In genomic region chr22:33461698-33462434, GRCh38 we compare ENCODE assay signal across 24 cellular contexts.
"Had no signal": no experiment of that assay in that cellular context is flagged by ENCODE, and none has a peak within 500 bp of the region (broad histone marks: within the 10 kb centered on the region; RNA-seq: fewer than 3 reads in every experiment).

No MANE protein-coding gene starts in this region.

- H3K4me3 ChIP-seq: gastrocnemius medialis, heart right ventricle, left ventricle myocardium inferior, lower lobe of right lung, right atrium auricular region, spleen, tibial artery, upper lobe of left lung, uterus had no signal

- H3K4me1 ChIP-seq: lower lobe of right lung, spleen, uterus had no signal

- H3K27me3 ChIP-seq: gastrocnemius medialis, heart right ventricle, neutrophil, right atrium auricular region, spleen, tibial artery, upper lobe of left lung, uterus had no signal

- H3K9me3 ChIP-seq: gastrocnemius medialis, neutrophil, right atrium auricular region had no signal

- ATAC-seq: esophagus mucosa; gastrocnemius medialis; heart right ventricle; lower lobe of right lung; stimulated activated memory B cell treated with anti-CD40 and anti-IgM and Interleukin-4, amounts not matched to agents 10 μg/mL and 1 μg/mL and 100 μg/mL, for 72 hours had no signal

- DNase-seq: effector memory CD4-positive, alpha-beta T cell; gastrocnemius medialis; heart right ventricle; hypothalamus; left ventricle myocardium inferior; lower lobe of right lung; mesenchymal stem cell; midbrain; naive B cell; nephron progenitor cell; posterior cingulate gyrus; spleen; stimulated activated CD4-positive, alpha-beta T cell treated with anti-CD3 and anti-CD28 coated beads, Interleukin-15, amount 100 ng/mL, for 24 hours; stimulated activated CD4-positive, alpha-beta T cell treated with anti-CD3 and anti-CD28 coated beads, Interleukin-1b, Interleukin-23, amount 100 ng/mL, for 48 hours; stimulated activated CD4-positive, alpha-beta T cell treated with anti-CD3 and anti-CD28 coated beads, Interleukin-4, amount 100 ng/mL, for 24 hours; tibial artery; upper lobe of left lung; uterus had no signal

- H3K27ac ChIP-seq: gastrocnemius medialis, heart right ventricle, left ventricle myocardium inferior, lower lobe of right lung, neutrophil, right atrium auricular region, spleen, tibial artery, upper lobe of left lung, uterus had no signal

- H3K36me3 ChIP-seq: gastrocnemius medialis, heart right ventricle, left ventricle myocardium inferior, lower lobe of right lung, neutrophil, right atrium auricular region, spleen, tibial artery, upper lobe of left lung, uterus had no signal

- FAIRE-seq: endometrium, islet of Langerhans had no signal
